Comparison of ENCODE assay signal across 9 cellular contexts in genomic region chr5:78594946-78595921, GRCh38. TPM values are rescaled to one million over a fixed set of nuclear protein-coding genes. Genes with fewer than 3 reads are reported as not detected.
DNase-seq lines count a peak whose midpoint lies in the region; FAIRE-seq and TF ChIP-seq lines count a peak whose summit lies in the region.
"Had no signal": no experiment of that assay in that cellular context is flagged by ENCODE, and none has a peak within 500 bp of the region (broad histone marks: within the 10 kb centered on the region; RNA-seq: fewer than 3 reads in every experiment).

No MANE protein-coding gene starts in this region.

- H3K36me3 ChIP-seq in keratinocyte (ENCODE audit: control insufficient read depth in 2 of 2, extremely low read depth in 1 of 2, insufficient read depth in 2 of 2, low read length in 2 of 2) (no peaks in the 10 kb centered on the region), suprapubic skin (no peaks in the 10 kb centered on the region)

- peak; percentile 50 for DNase-seq in HS-27A (ENCODE audit: low read depth)
- peak; percentile 99 for DNase-seq in astrocyte of the spinal cord (ENCODE audit: low read depth, low spot score)
- no peak for DNase-seq in keratinocyte (ENCODE audit: low read depth, low spot score)
- no peak for DNase-seq in suprapubic skin (ENCODE audit: low spot score in 2 of 2)
- no peak for DNase-seq in GM19238 (ENCODE audit: insufficient read length, low spot score)
- DNase-seq in NCI-H526 (lab: John Stamatoyannopoulos, UW) = no peak
- DNase-seq in NCI-H1436 (lab: John Stamatoyannopoulos, UW) = no peak
- DNase-seq in DMS153 treated with DMSO at 0.1 percent for 48 hours (lab: John Stamatoyannopoulos, UW; ENCODE audit: unreplicated experiment) = no peak
- DNase-seq: anterior cingulate cortex had no signal

- dilution Hi-C loops in keratinocyte (cut with MboI; ENCODE audit: extremely low pct_ligation_motif_present, low sequenced_read_pairs) = no loop called here

- peak; percentile 62 for FAIRE-seq in keratinocyte (lab: Jason Lieb, UNC)

- peak overlapping the region; percentile 67 for H3K9ac ChIP-seq in keratinocyte (ENCODE audit: control insufficient read depth, extremely low read depth, insufficient read depth, low read length)

- peak overlapping the region; percentile 57 for H3K4me2 ChIP-seq in keratinocyte (ENCODE audit: control insufficient read depth, extremely low read depth, insufficient read depth, low read depth, low read length)

- H3K4me3 ChIP-seq in astrocyte of the spinal cord (ENCODE audit: low read depth, low read length) (no peak overlapping the region), keratinocyte (ENCODE audit: control insufficient read depth in 2 of 3, extremely low read depth in 1 of 3, insufficient read depth in 2 of 3, low read depth in 1 of 3, low read length in 3 of 3) (no peak overlapping the region), suprapubic skin (no peak overlapping the region)

- peaks cover 45% of the 10 kb centered on the region for H3K4me1 ChIP-seq in keratinocyte (ENCODE audit: control insufficient read depth, extremely low read depth, insufficient read depth, low read length)
- peaks cover 41% of the 10 kb centered on the region for H3K4me1 ChIP-seq in suprapubic skin

- peaks cover 18% of the 10 kb centered on the region for H3K79me2 ChIP-seq in keratinocyte (ENCODE audit: control insufficient read depth, insufficient read depth, low read length)

- no peaks in the 10 kb centered on the region for H3K9me3 ChIP-seq in keratinocyte (ENCODE audit: control insufficient read depth, low read depth, low read length)
- no peaks in the 10 kb centered on the region for H3K9me3 ChIP-seq in suprapubic skin

- H3K27ac ChIP-seq in keratinocyte (ENCODE audit: control insufficient read depth, insufficient read depth, low read length) (peak overlapping the region; percentile 79), suprapubic skin (peak overlapping the region; percentile 67)

- in situ Hi-C loops in astrocyte of the spinal cord (cut with HindIII; ENCODE audit: low sequenced_read_pairs) = no loop called here

- TF ChIP-seq POLR2A in suprapubic skin (IDR thresholded peaks at IDR 0.05) = no peak

- no peaks in the 10 kb centered on the region for H3K9me1 ChIP-seq in keratinocyte (ENCODE audit: control insufficient read depth, extremely low read depth, insufficient read depth, low read length)

- TF ChIP-seq CTCF in astrocyte of the spinal cord (IDR thresholded peaks at IDR 0.05; ENCODE audit: low read depth, low read length) = no peak
- peak in 1 of 3 experiments; percentile 13 for TF ChIP-seq CTCF in keratinocyte (optimal IDR thresholded peaks at IDR 0.05 in 1 of 3, IDR thresholded peaks at IDR 0.05 in 1 of 3, conservative IDR thresholded peaks at IDR 0.05 in 1 of 3; ENCODE audit: extremely low read depth in 1 of 3, insufficient read depth in 2 of 3, low read length in 3 of 3)
- TF ChIP-seq CTCF in suprapubic skin (IDR thresholded peaks at IDR 0.05) = no peak

- H3K27me3 ChIP-seq in keratinocyte (ENCODE audit: control insufficient read depth, extremely low read depth, insufficient read depth, low read length) (no peaks in the 10 kb centered on the region), suprapubic skin (no peaks in the 10 kb centered on the region)

- H2AFZ ChIP-seq in keratinocyte (ENCODE audit: control insufficient read depth, low read length) = no peak overlapping the region

- 43% methylated on average over 9 of the region's 9 CpGs for WGBS in suprapubic skin

- no peaks in the 10 kb centered on the region for H4K20me1 ChIP-seq in keratinocyte (ENCODE audit: control insufficient read depth, extremely low read depth, insufficient read depth, low read length)

- no peak for TF ChIP-seq EP300 in suprapubic skin (IDR thresholded peaks at IDR 0.05)

RNA-seq across cellular contexts. Expression of gene LHFPL2, which starts 53.3 kb away (rescaled TPM):
- polyA plus RNA-seq in keratinocyte = 9.6 to 12.3 TPM (median 11.4 TPM) in 3 replicates
- 23.2 TPM for polyA plus RNA-seq in keratinocyte (2011; ENCODE audit: low read depth)
- polyA plus RNA-seq in keratinocyte (2011; cell fraction: cytosol; rRNA removed) = 6.4 and 10.4 TPM in 2 replicates
- 26.5 and 32.0 TPM in 2 replicates for polyA plus RNA-seq in keratinocyte (2011; cell fraction: nucleus; rRNA removed)
- 15.6 and 17.0 TPM in 2 replicates for polyA plus RNA-seq in keratinocyte (2012; ENCODE audit: low replicate concordance)
- polyA minus RNA-seq in keratinocyte = 12.9 to 24.7 TPM (median 13.4 TPM) in 3 replicates
- 13.8 TPM for polyA minus RNA-seq in keratinocyte (2011; cell fraction: cytosol; rRNA and poly(A)+ RNA removed)
- 27.1 and 43.7 TPM in 2 replicates for polyA minus RNA-seq in keratinocyte (2011; cell fraction: nucleus; rRNA and poly(A)+ RNA removed)
- total RNA-seq in suprapubic skin = 10 to 100 TPM; 10.3 to 11.6 (median 10.8) TPM

Comparison
In these comparisons a context has a peak if more than half of its experiments do, and no peak if none do; other contexts are left out.
1. DNase-seq: peak in HS-27A (single experiment) and astrocyte of the spinal cord (single experiment); none in keratinocyte (single experiment), suprapubic skin (0 of 2), GM19238 (single experiment), NCI-H526 (0 of 2), NCI-H1436 (single experiment) and DMS153 treated with DMSO at 0.1 percent for 48 hours (single experiment).